Comparison of ENCODE assay signal across 22 cellular contexts in genomic region chr4:123674752-123675151, GRCh38.
"Had no signal": no experiment of that assay in that cellular context is flagged by ENCODE, and none has a peak within 500 bp of the region (broad histone marks: within the 10 kb centered on the region; RNA-seq: fewer than 3 reads in every experiment).

No MANE protein-coding gene starts in this region.

- H3K36me3 ChIP-seq: adrenal gland, pancreas, thyroid gland had no signal

- H3K4me1 ChIP-seq: adrenal gland, thyroid gland had no signal

- H3K27me3 ChIP-seq: adrenal gland, dorsolateral prefrontal cortex, pancreas, thyroid gland had no signal

- H3K27ac Mint-ChIP-seq: activated CD4-positive, alpha-beta memory T cell treated with anti-CD3 and anti-CD28 coated beads, Interleukin-2, amount 10 ng/mL, durations not matched to agents 7 days and 5 days; activated CD8-positive, alpha-beta memory T cell treated with anti-CD3 and anti-CD28 coated beads, Interleukin-2, amount 10 ng/mL, durations not matched to agents 7 days and 5 days; activated naive CD4-positive, alpha-beta T cell treated with anti-CD3 and anti-CD28 coated beads, Interleukin-2, amount 50 U/mL, for 72 hours; activated T-helper 1 cell treated with anti-CD3 and anti-CD28 coated beads, Interleukin-12 subunit alpha, Interleukin-12 subunit beta, Interleukin-2, Interleukin-4 antibody, amounts not matched to agents 30 ng/mL and 10 ng/mL and 1 ng/mL, durations not matched to agents 14 hours and 24 hours and 36 hours; effector memory CD8-positive, alpha-beta T cell; natural killer cell treated with Interleukin-12 subunit alpha and Interleukin-12 subunit beta and Interleukin-15 and Interleukin-18, amount 100 ng/mL, for 72 hours; T-helper 17 cell had no signal

- H3K9me3 ChIP-seq: adrenal gland, pancreas, thyroid gland had no signal

- H3K4me3 Mint-ChIP-seq: activated CD4-positive, alpha-beta memory T cell treated with anti-CD3 and anti-CD28 coated beads, Interleukin-2, amount 10 ng/mL, durations not matched to agents 7 days and 5 days; activated CD8-positive, alpha-beta memory T cell treated with anti-CD3 and anti-CD28 coated beads, Interleukin-2, amount 10 ng/mL, durations not matched to agents 7 days and 5 days; activated T-helper 1 cell treated with anti-CD3 and anti-CD28 coated beads, Interleukin-12 subunit alpha, Interleukin-12 subunit beta, Interleukin-2, Interleukin-4 antibody, amounts not matched to agents 30 ng/mL and 10 ng/mL and 1 ng/mL, durations not matched to agents 14 hours and 24 hours and 36 hours; effector memory CD8-positive, alpha-beta T cell; T-helper 17 cell had no signal

- ATAC-seq: activated CD8-positive, alpha-beta memory T cell treated with anti-CD3 and anti-CD28 coated beads, Interleukin-2, amount 10 ng/mL, durations not matched to agents 7 days and 5 days; effector memory CD8-positive, alpha-beta T cell; esophagus mucosa; pancreas; T-helper 17 cell had no signal

- H3K4me3 ChIP-seq: adrenal gland, dorsolateral prefrontal cortex, pancreas, SK-N-MC, thyroid gland had no signal

- H3K9me3 Mint-ChIP-seq: activated CD4-positive, alpha-beta memory T cell treated with anti-CD3 and anti-CD28 coated beads, Interleukin-2, amount 10 ng/mL, durations not matched to agents 7 days and 5 days; activated T-helper 1 cell treated with anti-CD3 and anti-CD28 coated beads, Interleukin-12 subunit alpha, Interleukin-12 subunit beta, Interleukin-2, Interleukin-4 antibody, amounts not matched to agents 30 ng/mL and 10 ng/mL and 1 ng/mL, durations not matched to agents 14 hours and 24 hours and 36 hours; effector memory CD8-positive, alpha-beta T cell had no signal

- DNase-seq: activated CD4-positive, alpha-beta memory T cell treated with anti-CD3 and anti-CD28 coated beads, Interleukin-2, amount 10 ng/mL, durations not matched to agents 7 days and 5 days; activated CD4-positive, alpha-beta T cell treated with anti-CD3 and anti-CD28 coated beads for 48 hours; activated CD4-positive, CD25-positive, alpha-beta regulatory T cell; activated CD8-positive, alpha-beta memory T cell treated with anti-CD3 and anti-CD28 coated beads, Interleukin-2, amount 10 ng/mL, durations not matched to agents 7 days and 5 days; activated gamma-delta T cell; activated T-cell treated with anti-CD3 and anti-CD28 coated beads for 4 hours; adrenal gland; central memory CD4-positive, alpha-beta T cell; dorsolateral prefrontal cortex; effector memory CD8-positive, alpha-beta T cell; midbrain; pancreas; stimulated activated CD4-positive, alpha-beta T cell treated with anti-CD3 and anti-CD28 coated beads, Interleukin-4, amount 100 ng/mL, for 24 hours; stimulated activated naive CD4-positive, alpha-beta T cell treated with Interleukin-2 at 50 U/mL for 16 hours; SW 1271; T-helper 17 cell; thyroid gland had no signal

- H3K27ac ChIP-seq: adrenal gland, dorsolateral prefrontal cortex, pancreas, SK-N-MC had no signal
